ENCODE assay signal across 10 cellular contexts in genomic region chr10:103969436-103969835, GRCh38. TPM values are rescaled to one million over a fixed set of nuclear protein-coding genes. Genes with fewer than 3 reads are reported as not detected.
A peak's percentile ranks its signal among the peaks of the same experiment; 100 is the strongest.
DNase-seq lines count a peak whose midpoint lies in the region; ATAC-seq and TF ChIP-seq lines count a peak whose summit lies in the region.
"Had no signal": no experiment of that assay in that cellular context is flagged by ENCODE, and none has a peak within 500 bp of the region (broad histone marks: within the 10 kb centered on the region; RNA-seq: fewer than 3 reads in every experiment).

No MANE protein-coding gene starts in this region.

- H3K9ac ChIP-seq in SK-N-SH (peak overlapping the region; percentile 12; the same call in 1 of the 2 replicates), iPS-20b (ENCODE audit: low read depth, low read length) (no peak overlapping the region), subcutaneous abdominal adipose tissue (ENCODE audit: low read length in 5 of 5) (peak overlapping the region; percentile 53 to 97 (median 70))

- CTCF ChIA-PET in SK-N-SH (lab: Yijun Ruan, JAX) = interaction anchor here (0.8 to 2.1 kb wide), 3 partner anchors 81 to 307 kb away, joined by 3 to 6 read pairs (median 4); no protein-coding TSS in a partner anchor
- CTCF ChIA-PET in activated CD8-positive, alpha-beta T cell treated with anti-CD3 and anti-CD28 coated beads, Interleukin-2, amount 10 ng/mL, durations not matched to agents 7 days and 5 days (lab: Charles Lee) = interaction anchor here (1.0 to 2.6 kb wide), 8 partner anchors 10 to 152 kb away, joined by 3 to 12 read pairs (median 5); partner anchors contain the start of gene SFR1

- no peak for TF ChIP-seq CTCF in SK-N-SH (IDR thresholded peaks at IDR 0.05)

- H3K27ac ChIP-seq in SK-N-SH (ENCODE audit: low read depth in 2 of 2, low read length in 1 of 2) (peak overlapping the region in 1 of 2 experiments; percentile 5; a peak in 1 of 4 replicates), iPS-20b (ENCODE audit: low read length) (no peak overlapping the region), subcutaneous abdominal adipose tissue (ENCODE audit: low read depth, low read length) (no peak overlapping the region)
- H3K27ac ChIP-seq: C4-2B had no signal

- peaks cover 28% of the 10 kb centered on the region for H3K36me3 Mint-ChIP-seq in activated CD8-positive, alpha-beta T cell treated with anti-CD3 and anti-CD28 coated beads, Interleukin-2, amount 10 ng/mL, durations not matched to agents 7 days and 5 days (ENCODE audit: low read depth)

- ATAC-seq in SK-N-SH treated with all-trans-retinoic acid at 6 μM for 48 hours = no peak
- no peak for ATAC-seq in activated CD8-positive, alpha-beta T cell treated with anti-CD3 and anti-CD28 coated beads, Interleukin-2, amount 10 ng/mL, durations not matched to agents 7 days and 5 days

- peak overlapping the region; percentile 78 for H3K4me2 ChIP-seq in SK-N-SH

- H3K4me1 ChIP-seq in SK-N-SH (ENCODE audit: control insufficient read depth in 1 of 2, insufficient read depth in 2 of 2, low read depth in 1 of 2, low read length in 1 of 2) (peaks cover 9 to 10% of the 10 kb centered on the region in 2 experiments; a peak in 3 of 4 replicates), iPS-20b (ENCODE audit: insufficient read depth, low read length) (peaks cover 16% of the 10 kb centered on the region; the same call in 1 of the 2 replicates), subcutaneous abdominal adipose tissue (ENCODE audit: control insufficient read depth in 5 of 5, insufficient read depth in 5 of 5, low read length in 5 of 5) (peaks cover 0 to 44% (median 34%) of the 10 kb centered on the region in 5 donors)

- H3K27me3 Mint-ChIP-seq in activated CD8-positive, alpha-beta T cell treated with anti-CD3 and anti-CD28 coated beads, Interleukin-2, amount 10 ng/mL, durations not matched to agents 7 days and 5 days (ENCODE audit: low read depth) = no peaks in the 10 kb centered on the region

- H3K9me3 Mint-ChIP-seq in activated CD8-positive, alpha-beta T cell treated with anti-CD3 and anti-CD28 coated beads, Interleukin-2, amount 10 ng/mL, durations not matched to agents 7 days and 5 days (ENCODE audit: insufficient read depth) = no peaks in the 10 kb centered on the region

- H3K9me2 ChIP-seq in SK-N-SH = no peaks in the 10 kb centered on the region

- H3K4me3 Mint-ChIP-seq in activated CD8-positive, alpha-beta T cell treated with anti-CD3 and anti-CD28 coated beads, Interleukin-2, amount 10 ng/mL, durations not matched to agents 7 days and 5 days = peak overlapping the region; percentile 88

- H3K79me2 ChIP-seq in SK-N-SH (ENCODE audit: insufficient read depth) = peaks cover 69% of the 10 kb centered on the region

- peaks cover 0 to 6% of the 10 kb centered on the region in 2 experiments for H3K36me3 ChIP-seq in SK-N-SH (replicated peaks in 1 of 2; ENCODE audit: control insufficient read depth in 1 of 2, insufficient read depth in 2 of 2, low read length in 1 of 2)
- H3K36me3 ChIP-seq in iPS-20b (ENCODE audit: insufficient read depth, low read depth, low read length) = no peaks in the 10 kb centered on the region
- no peaks in the 10 kb centered on the region for H3K36me3 ChIP-seq in subcutaneous abdominal adipose tissue (ENCODE audit: control insufficient read depth in 5 of 5, insufficient read depth in 5 of 5, low read length in 5 of 5)

- no peak for TF ChIP-seq RAD21 in SK-N-SH (IDR thresholded peaks at IDR 0.05; ENCODE audit: low read length)

- H3K27ac Mint-ChIP-seq in activated CD8-positive, alpha-beta T cell treated with anti-CD3 and anti-CD28 coated beads, Interleukin-2, amount 10 ng/mL, durations not matched to agents 7 days and 5 days = no peak overlapping the region

- H3K4me1 Mint-ChIP-seq in activated CD8-positive, alpha-beta T cell treated with anti-CD3 and anti-CD28 coated beads, Interleukin-2, amount 10 ng/mL, durations not matched to agents 7 days and 5 days (ENCODE audit: low read depth) = peaks cover 38% of the 10 kb centered on the region

- H3K27me3 ChIP-seq in SK-N-SH (ENCODE audit: insufficient read depth) (no peaks in the 10 kb centered on the region), iPS-20b (ENCODE audit: insufficient read depth, low read length) (peaks cover 12% of the 10 kb centered on the region; the same call in 1 of the 2 replicates), subcutaneous abdominal adipose tissue (ENCODE audit: control insufficient read depth in 5 of 5, insufficient read depth in 4 of 5, low read length in 5 of 5) (no peaks in the 10 kb centered on the region)

- H4K20me1 ChIP-seq in SK-N-SH (ENCODE audit: insufficient read depth) = peaks cover 42% of the 10 kb centered on the region

- POLR2A ChIA-PET in SK-N-SH (lab: Yijun Ruan, JAX) = no interaction called here
- POLR2A ChIA-PET in activated CD8-positive, alpha-beta T cell treated with anti-CD3 and anti-CD28 coated beads, Interleukin-2, amount 10 ng/mL, durations not matched to agents 7 days and 5 days (lab: Charles Lee) = interaction anchor here (1.0 to 1.6 kb wide), 3 partner anchors 14 to 157 kb away, joined by 3 to 6 read pairs (median 3); no protein-coding TSS in a partner anchor

- no peaks in the 10 kb centered on the region for H3K9me3 ChIP-seq in SK-N-SH
- H3K9me3 ChIP-seq in iPS-20b (ENCODE audit: insufficient read depth, low read depth, low read length) = no peaks in the 10 kb centered on the region
- H3K9me3 ChIP-seq in subcutaneous abdominal adipose tissue (ENCODE audit: control insufficient read depth in 5 of 5, low read length in 5 of 5) = no peaks in the 10 kb centered on the region

- H3F3A ChIP-seq in SK-N-SH (replicated peaks; ENCODE audit: insufficient read depth) = no peaks in the 10 kb centered on the region

- DNase-seq in SK-N-SH = no peak
- no peak for DNase-seq in activated CD8-positive, alpha-beta T cell treated with anti-CD3 and anti-CD28 coated beads, Interleukin-2, amount 10 ng/mL, durations not matched to agents 7 days and 5 days
- no peak for DNase-seq in GF-D8 (lab: John Stamatoyannopoulos, UW)
- no peak for DNase-seq in H4 (ENCODE audit: low spot score)
- no peak for DNase-seq in hypothalamus (lab: John Stamatoyannopoulos, UW)
- DNase-seq: NCI-H1436 treated with DMSO at 0.1 percent for 48 hours had no signal

- no peak overlapping the region for H2AFZ ChIP-seq in SK-N-SH (ENCODE audit: low read depth)

- TF ChIP-seq EP300 in SK-N-SH (IDR thresholded peaks at IDR 0.05; ENCODE audit: borderline replicate concordance in 1 of 2, low read depth in 1 of 2, low read length in 1 of 2) = no peak

- WGBS in SK-N-SH (ENCODE audit: low lambda C conversion rate) = 43% methylated on average over 4 of the region's 4 CpGs

- H3K4me3 ChIP-seq in SK-N-SH (ENCODE audit: low read depth in 2 of 2, low read length in 1 of 2) (peak overlapping the region; percentile 33 to 95), iPS-20b (ENCODE audit: low read length) (peak overlapping the region; percentile 29), subcutaneous abdominal adipose tissue (ENCODE audit: low read depth in 1 of 5, low read length in 5 of 5) (peak overlapping the region; percentile 79 to 100 (median 95))

TF ChIP-seq in SK-N-SH, 30 proteins besides CTCF, POLR2A, EP300 and RAD21:
- TF ChIP-seq POLR2AphosphoS5 (IDR thresholded peaks at IDR 0.05; ENCODE audit: low read depth, low read length) = no peak
- no peak for TF ChIP-seq FOSL2 (IDR thresholded peaks at IDR 0.05; ENCODE audit: borderline replicate concordance, low read depth)
- no peak for TF ChIP-seq CHD2 (IDR thresholded peaks at IDR 0.05; ENCODE audit: low read length, partially characterized antibody)

TF ChIP-seq in SK-N-SH treated with all-trans-retinoic acid at 6 μM for 48 hours, 23 proteins besides CTCF, POLR2A, EP300 and RAD21 (continues in another document):
- TF ChIP-seq TSHZ2 (CRISPR knock-in tag; IDR thresholded peaks at IDR 0.05) = no peak
- no peak for TF ChIP-seq CSDC2 (CRISPR knock-in tag; IDR thresholded peaks at IDR 0.05)

RNA-seq across cellular contexts. Expression of gene SLK, which starts 2.5 kb away (rescaled TPM):
- 3.4 and 4.0 TPM in 2 replicates for polyA plus RNA-seq in SK-N-SH (2012; rRNA removed)
- polyA plus RNA-seq in SK-N-SH (2012; cell fraction: cytosol; rRNA removed) = 5.2 and 7.9 TPM in 2 replicates
- polyA plus RNA-seq in SK-N-SH (2012; cell fraction: nucleus; rRNA removed) = 2.0 and 4.9 TPM in 2 replicates
- 10 to 100 TPM; 32.6 to 33.5 TPM for total RNA-seq in activated CD8-positive, alpha-beta T cell treated with anti-CD3 and anti-CD28 coated beads, Interleukin-2, amount 10 ng/mL, durations not matched to agents 7 days and 5 days
- total RNA-seq in H4 (2014; rRNA removed; shearing (Covaris generic)) = 15.3 and 16.6 TPM in 2 replicates

RNA-seq across cellular contexts. Expression of gene STN1, which starts 51.5 kb away (rescaled TPM):
- polyA plus RNA-seq in SK-N-SH (2012; rRNA removed) = 22.1 and 24.7 TPM in 2 replicates
- 28.2 and 28.6 TPM in 2 replicates for polyA plus RNA-seq in SK-N-SH (2012; cell fraction: cytosol; rRNA removed)
- polyA plus RNA-seq in SK-N-SH (2012; cell fraction: nucleus; rRNA removed) = 11.1 and 13.0 TPM in 2 replicates
- 10 to 100 TPM; 48.8 to 49.8 TPM for total RNA-seq in activated CD8-positive, alpha-beta T cell treated with anti-CD3 and anti-CD28 coated beads, Interleukin-2, amount 10 ng/mL, durations not matched to agents 7 days and 5 days
- 24.9 and 30.2 TPM in 2 replicates for total RNA-seq in H4 (2014; rRNA removed; shearing (Covaris generic))

Comparison
In these comparisons a context has a peak if more than half of its experiments do, and no peak if none do; other contexts are left out.
1. H3K4me3 ChIP-seq: peak in every context shown above with its lines; median percentile 95 in subcutaneous abdominal adipose tissue; 64 in SK-N-SH; 29 in iPS-20b.